Comparison of ENCODE assay signal across 15 cellular contexts in genomic region chr2:151973013-151973900, GRCh38.
DNase-seq lines count a peak whose midpoint lies in the region; ATAC-seq and TF ChIP-seq lines count a peak whose summit lies in the region.
"Had no signal": no experiment of that assay in that cellular context is flagged by ENCODE, and none has a peak within 500 bp of the region (broad histone marks: within the 10 kb centered on the region; RNA-seq: fewer than 3 reads in every experiment).

No MANE protein-coding gene starts in this region.

- no peak overlapping the region for H3K27ac ChIP-seq in tibial artery
- H3K27ac ChIP-seq: 22Rv1 had no signal

- H3K36me3 ChIP-seq in tibial artery: no peaks in the 10 kb centered on the region

- H3K27ac Mint-ChIP-seq in glutamatergic neuron (ENCODE audit: unreplicated experiment): no peak overlapping the region
- H3K27ac Mint-ChIP-seq: activated naive CD4-positive, alpha-beta T cell treated with anti-CD3 and anti-CD28 coated beads for 36 hours; CD4-positive, alpha-beta memory T cell had no signal

- peak overlapping the region; percentile 54 for H3K4me3 Mint-ChIP-seq in glutamatergic neuron (ENCODE audit: unreplicated experiment)
- H3K4me3 Mint-ChIP-seq: activated naive CD4-positive, alpha-beta T cell treated with anti-CD3 and anti-CD28 coated beads for 36 hours; CD4-positive, alpha-beta memory T cell had no signal

- H3K9me3 ChIP-seq in tibial artery: no peaks in the 10 kb centered on the region

- H3K27me3 Mint-ChIP-seq in glutamatergic neuron (ENCODE audit: unreplicated experiment): no peaks in the 10 kb centered on the region

- no peak for ATAC-seq in HG02938 (IDR thresholded peaks at IDR 0.05; ENCODE audit: unreplicated experiment)

- DNase-seq in NCI-H1092 treated with DMSO at 0.1 percent for 48 hours (lab: John Stamatoyannopoulos, UW): peak; percentile 40
- DNase-seq in NCI-H1092 (lab: John Stamatoyannopoulos, UW): no peak
- peak; percentile 80 for DNase-seq in NCI-H526 treated with DMSO at 0.1 percent for 48 hours (lab: John Stamatoyannopoulos, UW)
- no peak for DNase-seq in glutamatergic neuron
- DNase-seq in retina: peak; percentile 24
- DNase-seq in tibial artery: no peak
- no peak for DNase-seq in stimulated activated CD4-positive, alpha-beta T cell treated with anti-CD3 and anti-CD28 coated beads, Interleukin-4, amount 100 ng/mL, for 1 hour
- DNase-seq: activated CD4-positive, CD25-positive, alpha-beta regulatory T cell; activated naive CD4-positive, alpha-beta T cell treated with anti-CD3 and anti-CD28 coated beads for 36 hours; CD4-positive, alpha-beta memory T cell; GDM1; NCI-H2081 treated with DMSO at 0.1 percent for 48 hours; stimulated activated naive CD4-positive, alpha-beta T cell treated with Interleukin-2 at 50 U/mL for 16 hours had no signal

- no peak overlapping the region for H3K4me3 ChIP-seq in tibial artery

- no peaks in the 10 kb centered on the region for H3K36me3 Mint-ChIP-seq in glutamatergic neuron (ENCODE audit: unreplicated experiment)
- H3K36me3 Mint-ChIP-seq: CD4-positive, alpha-beta memory T cell had no signal

- no peaks in the 10 kb centered on the region for H3K9me3 Mint-ChIP-seq in glutamatergic neuron (ENCODE audit: unreplicated experiment)
- H3K9me3 Mint-ChIP-seq: activated naive CD4-positive, alpha-beta T cell treated with anti-CD3 and anti-CD28 coated beads for 36 hours had no signal

- H3K27me3 ChIP-seq in tibial artery: no peaks in the 10 kb centered on the region

- intact Hi-C loops in tibial artery (cut with DNase I; ENCODE audit: low total_unique reads): no loop called here

- no peaks in the 10 kb centered on the region for H3K4me1 ChIP-seq in tibial artery

- TF ChIP-seq CTCF in glutamatergic neuron (IDR thresholded peaks at IDR 0.05; ENCODE audit: partially characterized antibody, unreplicated experiment) (no peak), tibial artery (IDR thresholded peaks at IDR 0.05) (no peak)

- H3K4me1 Mint-ChIP-seq in glutamatergic neuron (ENCODE audit: low read depth, unreplicated experiment): peaks cover 24% of the 10 kb centered on the region

Comparison
In these comparisons a context has a peak if more than half of its experiments do, and no peak if none do; other contexts are left out.
1. DNase-seq: peak in NCI-H1092 treated with DMSO at 0.1 percent for 48 hours (single experiment), NCI-H526 treated with DMSO at 0.1 percent for 48 hours (single experiment) and retina (single experiment); none in NCI-H1092 (single experiment), glutamatergic neuron (single experiment), tibial artery (0 of 2) and stimulated activated CD4-positive, alpha-beta T cell treated with anti-CD3 and anti-CD28 coated beads, Interleukin-4, amount 100 ng/mL, for 1 hour (single experiment).